In genomic region chr3:70857926-70858325, GRCh38 we compare ENCODE assay signal across 1 cellular context.
TF ChIP-seq lines count a peak whose summit lies in the region.

No MANE protein-coding gene starts in this region.

TF ChIP-seq in GM23338, 12 proteins besides CTCF, POLR2A, EP300 and RAD21 (continued from another document):
- TF ChIP-seq ZNF462 (CRISPR knock-in tag; IDR thresholded peaks at IDR 0.05) (no peak), JUNB (IDR thresholded peaks at IDR 0.05; ENCODE audit: unreplicated experiment) (no peak), REST (IDR thresholded peaks at IDR 0.05; ENCODE audit: unreplicated experiment) (no peak), CREB1 (CRISPR knock-in tag; IDR thresholded peaks at IDR 0.05; ENCODE audit: low read depth) (no peak), EZH2 (IDR thresholded peaks at IDR 0.05; ENCODE audit: low read depth, unreplicated experiment) (no peak)
